In genomic region chr2:153268941-153269461, GRCh38 we compare ENCODE assay signal across 22 cellular contexts.
DNase-seq lines count a peak whose midpoint lies in the region; ATAC-seq and TF ChIP-seq lines count a peak whose summit lies in the region.
"Had no signal": no experiment of that assay in that cellular context is flagged by ENCODE, and none has a peak within 500 bp of the region (broad histone marks: within the 10 kb centered on the region; RNA-seq: fewer than 3 reads in every experiment).

No MANE protein-coding gene starts in this region.

- DNase-seq in stimulated activated naive CD8-positive, alpha-beta T cell treated with anti-CD3 and anti-CD28 coated beads, Interleukin-15, amount 100 ng/mL, for 72 hours: no peak
- no peak for DNase-seq in stimulated activated naive CD8-positive, alpha-beta T cell treated with anti-CD3 and anti-CD28 coated beads, Interleukin-15, Interleukin-2, amounts not matched to agents 100 U/mL and 50 U/mL, for 24 hours
- DNase-seq in MM.1S: peak; percentile 90
- DNase-seq in retinal pigment epithelial cell (ENCODE audit: low read depth): peak; percentile 0
- no peak for DNase-seq in activated CD4-positive, alpha-beta T cell treated with anti-CD3 and anti-CD28 coated beads, Interleukin-2, amount 50 U/mL, for 48 hours
- DNase-seq in lower lobe of right lung: no peak
- DNase-seq: CD4-positive, alpha-beta T cell; CD8-positive, alpha-beta memory T cell; DMS 273 treated with DMSO at 0.1 percent for 48 hours; DMS79; EL; GDM1; GOT3; HFFc6 had no signal

- no peaks in the 10 kb centered on the region; the same call in 1 of the 2 replicates for H4K20me1 ChIP-seq in MM.1S (ENCODE audit: insufficient read depth, low read length)
- H4K20me1 ChIP-seq: BLaER1 had no signal

- peaks cover 11% of the 10 kb centered on the region; the same call in 1 of the 2 replicates for H3K36me3 ChIP-seq in MM.1S (replicated peaks; ENCODE audit: insufficient read depth, low read length)
- no peaks in the 10 kb centered on the region for H3K36me3 ChIP-seq in lower lobe of right lung
- H3K36me3 ChIP-seq: BLaER1, HAP-1 had no signal

- H3K9me2 ChIP-seq in MM.1S (replicated peaks; ENCODE audit: insufficient read depth, low read length): no peaks in the 10 kb centered on the region

- H3K4me1 Mint-ChIP-seq in stimulated activated naive CD8-positive, alpha-beta T cell treated with anti-CD3 and anti-CD28 coated beads, Interleukin-15, amount 100 ng/mL, for 72 hours: peaks cover 10% of the 10 kb centered on the region
- H3K4me1 Mint-ChIP-seq: B cell; CD8-positive, alpha-beta memory T cell had no signal

- H3K79me2 ChIP-seq in MM.1S (ENCODE audit: low read length): peaks cover 46% of the 10 kb centered on the region

- TF ChIP-seq CTCF in MM.1S (IDR thresholded peaks at IDR 0.05; ENCODE audit: low read length) (no peak), retinal pigment epithelial cell (conservative IDR thresholded peaks at IDR 0.05; ENCODE audit: low read depth, low read length) (no peak), lower lobe of right lung (IDR thresholded peaks at IDR 0.05) (no peak)

- peak; percentile 37 for ATAC-seq in stimulated activated naive CD8-positive, alpha-beta T cell treated with anti-CD3 and anti-CD28 coated beads, Interleukin-15, amount 100 ng/mL, for 72 hours
- no peak for ATAC-seq in stimulated activated naive CD8-positive, alpha-beta T cell treated with anti-CD3 and anti-CD28 coated beads, Interleukin-15, Interleukin-2, amounts not matched to agents 100 U/mL and 50 U/mL, for 24 hours
- ATAC-seq in GM21717 (IDR thresholded peaks at IDR 0.05; ENCODE audit: unreplicated experiment) (peak; percentile 41), lower lobe of right lung (no peak), HG03039 (IDR thresholded peaks at IDR 0.05; ENCODE audit: unreplicated experiment) (no peak)
- ATAC-seq: GM12878 had no signal

- H3K27me3 Mint-ChIP-seq in stimulated activated naive CD8-positive, alpha-beta T cell treated with anti-CD3 and anti-CD28 coated beads, Interleukin-15, amount 100 ng/mL, for 72 hours: no peaks in the 10 kb centered on the region
- H3K27me3 Mint-ChIP-seq: B cell; CD4-positive, alpha-beta T cell; CD8-positive, alpha-beta memory T cell had no signal

- intact Hi-C loops in lower lobe of right lung (cut with DNase I): no loop called here

- no peak overlapping the region for H3K4me3 Mint-ChIP-seq in stimulated activated naive CD8-positive, alpha-beta T cell treated with anti-CD3 and anti-CD28 coated beads, Interleukin-15, amount 100 ng/mL, for 72 hours
- H3K4me3 Mint-ChIP-seq: B cell; CD4-positive, alpha-beta T cell; CD8-positive, alpha-beta memory T cell; HFFc6 had no signal

- peaks cover 16% of the 10 kb centered on the region for H3K4me1 ChIP-seq in MM.1S (ENCODE audit: low read length)
- no peaks in the 10 kb centered on the region for H3K4me1 ChIP-seq in lower lobe of right lung
- H3K4me1 ChIP-seq: BLaER1, HAP-1 had no signal

- H3K9me3 Mint-ChIP-seq in stimulated activated naive CD8-positive, alpha-beta T cell treated with anti-CD3 and anti-CD28 coated beads, Interleukin-15, amount 100 ng/mL, for 72 hours: peaks cover 30 to 32% of the 10 kb centered on the region in 2 donors

- H3K27ac ChIP-seq in MM.1S (ENCODE audit: low read length): peak overlapping the region; percentile 48; the same call in 1 of the 2 replicates
- H3K27ac ChIP-seq in lower lobe of right lung: no peak overlapping the region
- H3K27ac ChIP-seq: 22Rv1, BLaER1, C4-2B had no signal

- peaks cover 18% of the 10 kb centered on the region for H3F3A ChIP-seq in MM.1S (ENCODE audit: insufficient read depth, low read length)

- H3K27ac Mint-ChIP-seq in stimulated activated naive CD8-positive, alpha-beta T cell treated with anti-CD3 and anti-CD28 coated beads, Interleukin-15, amount 100 ng/mL, for 72 hours: no peak overlapping the region
- H3K27ac Mint-ChIP-seq: B cell; CD4-positive, alpha-beta T cell; CD8-positive, alpha-beta memory T cell; HFFc6 had no signal

- H3K9me3 ChIP-seq in MM.1S (replicated peaks; ENCODE audit: insufficient read depth, low read length): no peaks in the 10 kb centered on the region
- H3K9me3 ChIP-seq in lower lobe of right lung: peaks cover 4% of the 10 kb centered on the region
- H3K9me3 ChIP-seq: HAP-1 had no signal

- H3K27me3 ChIP-seq in MM.1S (replicated peaks; ENCODE audit: insufficient read depth, low read length) (no peaks in the 10 kb centered on the region), lower lobe of right lung (ENCODE audit: low read depth) (no peaks in the 10 kb centered on the region)
- H3K27me3 ChIP-seq: BLaER1 had no signal

- H2AFZ ChIP-seq in MM.1S (ENCODE audit: low read length): no peak overlapping the region

- peak overlapping the region; percentile 33; the same call in 1 of the 2 replicates for H3K4me2 ChIP-seq in MM.1S (ENCODE audit: low read depth, low read length)
- H3K4me2 ChIP-seq: BLaER1 had no signal

- no peak overlapping the region for H3K4me3 ChIP-seq in MM.1S (ENCODE audit: low read length)
- no peak overlapping the region for H3K4me3 ChIP-seq in retinal pigment epithelial cell (ENCODE audit: low read length)
- no peak overlapping the region for H3K4me3 ChIP-seq in lower lobe of right lung
- H3K4me3 ChIP-seq: BLaER1, GM12878, HAP-1 had no signal

- no peak overlapping the region for H3K9ac ChIP-seq in MM.1S (ENCODE audit: low read length)
- H3K9ac ChIP-seq: BLaER1 had no signal

Comparison
In these comparisons a context has a peak if more than half of its experiments do, and no peak if none do; other contexts are left out.
1. ATAC-seq: peak in stimulated activated naive CD8-positive, alpha-beta T cell treated with anti-CD3 and anti-CD28 coated beads, Interleukin-15, amount 100 ng/mL, for 72 hours (single experiment) and GM21717 (single experiment); none in stimulated activated naive CD8-positive, alpha-beta T cell treated with anti-CD3 and anti-CD28 coated beads, Interleukin-15, Interleukin-2, amounts not matched to agents 100 U/mL and 50 U/mL, for 24 hours (single experiment), lower lobe of right lung (0 of 2) and HG03039 (single experiment).
2. DNase-seq: peak in MM.1S (single experiment) and retinal pigment epithelial cell (single experiment); none in stimulated activated naive CD8-positive, alpha-beta T cell treated with anti-CD3 and anti-CD28 coated beads, Interleukin-15, amount 100 ng/mL, for 72 hours (0 of 2), stimulated activated naive CD8-positive, alpha-beta T cell treated with anti-CD3 and anti-CD28 coated beads, Interleukin-15, Interleukin-2, amounts not matched to agents 100 U/mL and 50 U/mL, for 24 hours (single experiment), activated CD4-positive, alpha-beta T cell treated with anti-CD3 and anti-CD28 coated beads, Interleukin-2, amount 50 U/mL, for 48 hours (0 of 2) and lower lobe of right lung (single experiment).